Comparison of ENCODE assay signal across 1 cellular context in the genomic region with DNA sequence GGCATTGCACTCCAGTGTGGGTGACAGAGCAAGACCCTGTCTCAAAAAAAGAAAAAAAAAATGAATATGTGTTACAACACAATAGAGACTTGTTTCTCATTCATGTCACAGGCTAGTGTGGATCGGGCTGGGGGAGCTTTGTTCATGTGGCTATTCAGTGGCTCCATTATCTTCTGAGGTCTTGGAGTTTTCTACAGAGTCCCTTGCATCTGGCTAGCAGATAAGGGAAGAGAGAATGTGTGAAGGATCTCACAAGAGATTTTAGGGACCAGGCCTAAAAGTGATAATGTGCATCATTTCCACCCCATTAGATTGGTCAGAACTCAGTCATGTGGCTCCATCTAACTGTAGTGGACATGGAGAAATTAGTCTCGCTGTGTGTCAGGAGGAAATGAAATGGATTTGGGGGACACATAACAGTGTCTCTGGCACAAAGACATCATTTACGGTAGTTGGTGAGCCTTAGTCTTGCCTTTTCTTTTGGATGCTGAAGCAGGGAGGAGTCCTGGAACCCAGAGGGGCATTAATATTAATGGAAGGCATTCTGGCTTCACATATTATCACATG.
TF ChIP-seq lines count a peak whose summit lies in the region.

No MANE protein-coding gene starts in this region.

TF ChIP-seq in HepG2, 621 proteins besides CTCF, POLR2A, EP300 and RAD21:
- no peak for TF ChIP-seq ZNF335 (CRISPR knock-in tag; IDR thresholded peaks at IDR 0.05)
- TF ChIP-seq NONO (IDR thresholded peaks at IDR 0.05) = no peak
- no peak for TF ChIP-seq NONO (CRISPR knock-in tag; conservative IDR thresholded peaks at IDR 0.05)
- no peak for TF ChIP-seq CHD4 (IDR thresholded peaks at IDR 0.05; ENCODE audit: borderline replicate concordance, low read length)
- TF ChIP-seq TOE1 (CRISPR knock-in tag; IDR thresholded peaks at IDR 0.05) = no peak
- TF ChIP-seq ZNF746 (CRISPR knock-in tag; IDR thresholded peaks at IDR 0.05) = no peak
- no peak for TF ChIP-seq MED1 (CRISPR knock-in tag; IDR thresholded peaks at IDR 0.05)
- TF ChIP-seq RBM22 (optimal IDR thresholded peaks at IDR 0.05; ENCODE audit: low read length) = no peak
- TF ChIP-seq PTBP1 (IDR thresholded peaks at IDR 0.05; ENCODE audit: low read depth, low read length, poor library complexity, severe bottlenecking) = no peak
- TF ChIP-seq ZNF547 (CRISPR knock-in tag; IDR thresholded peaks at IDR 0.05) = no peak
- TF ChIP-seq PLSCR1 (CRISPR knock-in tag; IDR thresholded peaks at IDR 0.05; ENCODE audit: borderline replicate concordance) = no peak
- TF ChIP-seq TRIM24 (CRISPR knock-in tag; IDR thresholded peaks at IDR 0.05) = no peak
- TF ChIP-seq SNRNP70 (IDR thresholded peaks at IDR 0.05; ENCODE audit: low read depth, low read length) = no peak
